9 cellular contexts compared by ENCODE assay signal in the genomic region with DNA sequence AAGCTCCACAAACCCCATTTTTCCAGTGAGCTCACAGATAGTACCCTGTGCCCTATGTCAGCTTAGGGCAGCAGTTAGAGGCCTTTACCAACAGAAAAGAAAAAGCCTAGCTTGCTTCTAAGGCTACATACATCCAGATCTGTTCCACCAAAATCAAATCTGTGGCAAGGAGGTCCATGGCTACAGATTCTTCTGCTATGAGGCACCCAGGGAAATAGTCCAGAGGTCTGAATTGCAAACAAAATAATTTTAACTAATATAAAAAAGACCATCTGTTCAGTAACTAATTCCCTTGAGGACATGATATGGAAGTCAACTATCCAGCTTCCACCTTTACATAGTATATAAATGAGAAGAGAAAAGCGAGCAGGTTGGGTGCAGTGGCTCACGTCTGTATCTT.
DNase-seq lines count a peak whose midpoint lies in the region; ATAC-seq and TF ChIP-seq lines count a peak whose summit lies in the region.
"Had no signal": no experiment of that assay in that cellular context is flagged by ENCODE, and none has a peak within 500 bp of the region (broad histone marks: within the 10 kb centered on the region; RNA-seq: fewer than 3 reads in every experiment).

No MANE protein-coding gene starts in this region.

- no peaks in the 10 kb centered on the region for H3K9me3 ChIP-seq in A673 (ENCODE audit: low read depth, low read length, poor library complexity, severe bottlenecking)
- no peaks in the 10 kb centered on the region for H3K9me3 ChIP-seq in MM.1S (replicated peaks; ENCODE audit: insufficient read depth, low read length)
- no peaks in the 10 kb centered on the region for H3K9me3 ChIP-seq in psoas muscle

- H3K79me2 ChIP-seq in MM.1S (ENCODE audit: low read length): no peaks in the 10 kb centered on the region

- peaks cover 12% of the 10 kb centered on the region for H3K4me1 Mint-ChIP-seq in glutamatergic neuron (ENCODE audit: low read depth, unreplicated experiment)

- H3K4me3 ChIP-seq in A673 (ENCODE audit: low read depth, low read length, poor library complexity, severe bottlenecking): no peak overlapping the region
- H3K4me3 ChIP-seq in MM.1S (ENCODE audit: low read length): no peak overlapping the region
- H3K4me3 ChIP-seq in dorsolateral prefrontal cortex: no peak overlapping the region
- H3K4me3 ChIP-seq in psoas muscle: no peak overlapping the region

- H3K9me2 ChIP-seq in MM.1S (replicated peaks; ENCODE audit: insufficient read depth, low read length): no peaks in the 10 kb centered on the region

- H3K4me1 ChIP-seq in A673 (ENCODE audit: insufficient read depth, low read length, poor library complexity, severe bottlenecking): peaks cover 18% of the 10 kb centered on the region
- peaks cover 68% of the 10 kb centered on the region for H3K4me1 ChIP-seq in MM.1S (ENCODE audit: low read length)
- peaks cover 95% of the 10 kb centered on the region for H3K4me1 ChIP-seq in psoas muscle

- H3F3A ChIP-seq in MM.1S (ENCODE audit: insufficient read depth, low read length): peaks cover 46% of the 10 kb centered on the region

- 73 to 93% (median 73%) methylated on average over 2 of the region's 2 CpGs for WGBS in psoas muscle, 3 donors

- BruUV-seq in A673 (replicated peaks; lab: Mats Ljungman, UMichigan): TSS peak; percentile 70

- no peaks in the 10 kb centered on the region for H3K36me3 Mint-ChIP-seq in glutamatergic neuron (ENCODE audit: unreplicated experiment)

- H3K9me3 Mint-ChIP-seq in glutamatergic neuron (ENCODE audit: unreplicated experiment): no peaks in the 10 kb centered on the region
- H3K9me3 Mint-ChIP-seq: stimulated activated naive CD8-positive, alpha-beta T cell treated with anti-CD3 and anti-CD28 coated beads, Interleukin-15, amount 100 ng/mL, for 72 hours had no signal

- no peak overlapping the region for H3K27ac Mint-ChIP-seq in glutamatergic neuron (ENCODE audit: unreplicated experiment)
- H3K27ac Mint-ChIP-seq: stimulated activated naive CD8-positive, alpha-beta T cell treated with anti-CD3 and anti-CD28 coated beads, Interleukin-15, amount 100 ng/mL, for 72 hours had no signal

- H3K27me3 ChIP-seq in A673 (replicated peaks; ENCODE audit: insufficient read depth, low read depth, low read length, poor library complexity) (no peaks in the 10 kb centered on the region), MM.1S (replicated peaks; ENCODE audit: insufficient read depth, low read length) (no peaks in the 10 kb centered on the region), dorsolateral prefrontal cortex (no peaks in the 10 kb centered on the region), psoas muscle (ENCODE audit: insufficient read depth in 3 of 3, low read length in 2 of 3) (no peaks in the 10 kb centered on the region)

- DNase-seq in A673 (ENCODE audit: low spot score): no peak
- DNase-seq in MM.1S: no peak
- no peak for DNase-seq in dorsolateral prefrontal cortex
- no peak for DNase-seq in psoas muscle
- DNase-seq in C1 segment of cervical spinal cord (lab: John Stamatoyannopoulos, UW): no peak
- DNase-seq in glutamatergic neuron: no peak
- DNase-seq in NCI-H510A treated with DMSO at 0.1 percent for 48 hours (lab: John Stamatoyannopoulos, UW): no peak
- DNase-seq: stimulated activated naive CD8-positive, alpha-beta T cell treated with anti-CD3 and anti-CD28 coated beads, Interleukin-15, amount 100 ng/mL, for 72 hours had no signal

- TF ChIP-seq CTCF in A673 (conservative IDR thresholded peaks at IDR 0.05; ENCODE audit: low read depth, low read length): no peak
- no peak for TF ChIP-seq CTCF in MM.1S (IDR thresholded peaks at IDR 0.05; ENCODE audit: low read length)
- no peak for TF ChIP-seq CTCF in dorsolateral prefrontal cortex (IDR thresholded peaks at IDR 0.05 in 54 of 56, conservative IDR thresholded peaks at IDR 0.05 in 2 of 56; ENCODE audit: low read depth in 1 of 56, partially characterized antibody in 56 of 56)
- TF ChIP-seq CTCF in psoas muscle (IDR thresholded peaks at IDR 0.05): no peak
- no peak for TF ChIP-seq CTCF in glutamatergic neuron (IDR thresholded peaks at IDR 0.05; ENCODE audit: partially characterized antibody, unreplicated experiment)

- no peak overlapping the region for H3K4me3 Mint-ChIP-seq in glutamatergic neuron (ENCODE audit: unreplicated experiment)
- H3K4me3 Mint-ChIP-seq: stimulated activated naive CD8-positive, alpha-beta T cell treated with anti-CD3 and anti-CD28 coated beads, Interleukin-15, amount 100 ng/mL, for 72 hours had no signal

- H3K27ac ChIP-seq in A673 (ENCODE audit: low read depth, low read length, poor library complexity, severe bottlenecking) (no peak overlapping the region), MM.1S (ENCODE audit: low read length) (no peak overlapping the region), dorsolateral prefrontal cortex (peak overlapping the region in 36 of 59 donors; percentile 1 to 82 (median 68)), psoas muscle (peak overlapping the region; percentile 88)

- ATAC-seq in psoas muscle: no peak
- no peak for ATAC-seq in GM18870 (IDR thresholded peaks at IDR 0.05; ENCODE audit: unreplicated experiment)
- ATAC-seq: stimulated activated naive CD8-positive, alpha-beta T cell treated with anti-CD3 and anti-CD28 coated beads, Interleukin-15, amount 100 ng/mL, for 72 hours had no signal

- H3K36me3 ChIP-seq in A673 (ENCODE audit: insufficient read depth, low read length, poor library complexity, severe bottlenecking) (no peaks in the 10 kb centered on the region), MM.1S (replicated peaks; ENCODE audit: insufficient read depth, low read length) (no peaks in the 10 kb centered on the region), psoas muscle (ENCODE audit: insufficient read depth in 1 of 2, low read depth in 1 of 2) (no peaks in the 10 kb centered on the region)

- CTCF ChIA-PET in A673 (lab: Charles Lee): no interaction called here

- H4K20me1 ChIP-seq in MM.1S (ENCODE audit: insufficient read depth, low read length): no peaks in the 10 kb centered on the region

- intact Hi-C loops in A673 (cut with micrococcal nuclease; ENCODE audit: unreplicated experiment): no loop called here
- intact Hi-C loops in dorsolateral prefrontal cortex (cut with DNase I): loop anchor here in 1 of 2 donors (1.0 kb wide), 1 partner anchor 14 kb away; no protein-coding TSS in a partner anchor
- intact Hi-C loops in psoas muscle (cut with DNase I): no loop called here

- no peaks in the 10 kb centered on the region for H3K27me3 Mint-ChIP-seq in glutamatergic neuron (ENCODE audit: unreplicated experiment)
- H3K27me3 Mint-ChIP-seq: stimulated activated naive CD8-positive, alpha-beta T cell treated with anti-CD3 and anti-CD28 coated beads, Interleukin-15, amount 100 ng/mL, for 72 hours had no signal

- H3K4me2 ChIP-seq in MM.1S (ENCODE audit: low read depth, low read length): peak overlapping the region; percentile 3; the same call in 1 of the 2 replicates

- no peak overlapping the region for H2AFZ ChIP-seq in MM.1S (ENCODE audit: low read length)

- POLR2A ChIA-PET in A673 (lab: Charles Lee; ENCODE audit: low non-redundant PET): no interaction called here

- H3K9ac ChIP-seq in MM.1S (ENCODE audit: low read length): no peak overlapping the region

Comparison
In these comparisons a context has a peak if more than half of its experiments do, and no peak if none do; other contexts are left out.
1. H3K27ac ChIP-seq: peak in dorsolateral prefrontal cortex (36 of 59) and psoas muscle (single experiment); none in A673 (single experiment) and MM.1S (single experiment).